23 cellular contexts compared by ENCODE assay signal in the genomic region with DNA sequence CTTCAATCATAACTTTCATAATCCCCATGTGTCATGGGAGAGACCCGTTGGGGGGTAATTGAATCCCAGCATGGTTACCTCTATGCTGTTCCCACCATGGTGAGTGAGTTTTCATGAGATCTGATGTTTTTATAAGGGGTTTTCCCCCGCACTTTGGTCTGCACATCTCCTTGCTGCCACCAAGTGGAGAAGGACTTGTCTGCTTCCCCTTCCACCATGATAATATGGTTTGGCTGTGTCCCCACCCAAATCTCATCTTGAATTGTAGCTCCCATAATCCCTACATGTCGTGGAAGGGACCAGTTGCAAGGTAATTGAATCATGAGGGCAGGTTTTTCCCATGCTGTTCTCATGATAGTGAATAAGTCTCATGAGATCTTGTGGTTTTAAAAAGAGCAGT.
"Had no signal": no experiment of that assay in that cellular context is flagged by ENCODE, and none has a peak within 500 bp of the region (broad histone marks: within the 10 kb centered on the region; RNA-seq: fewer than 3 reads in every experiment).

No MANE protein-coding gene starts in this region.

- H3K27me3 Mint-ChIP-seq: activated naive CD4-positive, alpha-beta T cell treated with anti-CD3 and anti-CD28 coated beads, Interleukin-2, amount 10 ng/mL, durations not matched to agents 7 days and 5 days; activated naive CD8-positive, alpha-beta T cell treated with anti-CD3 and anti-CD28 coated beads, Interleukin-2, amount 50 U/mL, for 24 hours; central memory CD8-positive, alpha-beta T cell had no signal

- H3K4me3 Mint-ChIP-seq: activated naive CD4-positive, alpha-beta T cell treated with anti-CD3 and anti-CD28 coated beads, Interleukin-2, amount 10 ng/mL, durations not matched to agents 7 days and 5 days; activated naive CD8-positive, alpha-beta T cell treated with anti-CD3 and anti-CD28 coated beads, Interleukin-2, amount 50 U/mL, for 24 hours; central memory CD8-positive, alpha-beta T cell; mesothelial cell of epicardium; nephron; stimulated activated effector memory CD8-positive, alpha-beta T cell treated with anti-CD3 and anti-CD28 coated beads, Interleukin-12 subunit alpha, Interleukin-12 subunit beta, amount 100 ng/mL, for 72 hours had no signal

- ATAC-seq: activated CD4-positive, CD25-positive, alpha-beta regulatory T cell treated with anti-CD3 and anti-CD28 coated beads, Interleukin-2, amount 50 U/mL, for 24 hours; activated naive CD8-positive, alpha-beta T cell treated with anti-CD3 and anti-CD28 coated beads, Interleukin-2, amount 50 U/mL, for 24 hours; sciatic nerve; stimulated activated effector memory CD8-positive, alpha-beta T cell treated with anti-CD3 and anti-CD28 coated beads, Interleukin-12 subunit alpha, Interleukin-12 subunit beta, amount 100 ng/mL, for 72 hours had no signal

- H3K4me1 ChIP-seq: colonic mucosa, upper lobe of left lung had no signal

- H3K27ac Mint-ChIP-seq: activated naive CD4-positive, alpha-beta T cell treated with anti-CD3 and anti-CD28 coated beads, Interleukin-2, amount 10 ng/mL, durations not matched to agents 7 days and 5 days; activated naive CD8-positive, alpha-beta T cell treated with anti-CD3 and anti-CD28 coated beads, Interleukin-2, amount 50 U/mL, for 24 hours; mesothelial cell of epicardium; nephron; stimulated activated effector memory CD8-positive, alpha-beta T cell treated with anti-CD3 and anti-CD28 coated beads, Interleukin-12 subunit alpha, Interleukin-12 subunit beta, amount 100 ng/mL, for 72 hours had no signal

- H3K36me3 Mint-ChIP-seq: activated naive CD4-positive, alpha-beta T cell treated with anti-CD3 and anti-CD28 coated beads, Interleukin-2, amount 10 ng/mL, durations not matched to agents 7 days and 5 days; stimulated activated effector memory CD8-positive, alpha-beta T cell treated with anti-CD3 and anti-CD28 coated beads, Interleukin-12 subunit alpha, Interleukin-12 subunit beta, amount 100 ng/mL, for 72 hours had no signal

- H3K4me1 Mint-ChIP-seq: activated naive CD4-positive, alpha-beta T cell treated with anti-CD3 and anti-CD28 coated beads, Interleukin-2, amount 10 ng/mL, durations not matched to agents 7 days and 5 days; activated naive CD8-positive, alpha-beta T cell treated with anti-CD3 and anti-CD28 coated beads, Interleukin-2, amount 50 U/mL, for 24 hours; central memory CD8-positive, alpha-beta T cell; mesothelial cell of epicardium; nephron; stimulated activated effector memory CD8-positive, alpha-beta T cell treated with anti-CD3 and anti-CD28 coated beads, Interleukin-12 subunit alpha, Interleukin-12 subunit beta, amount 100 ng/mL, for 72 hours had no signal

- H3K9me3 ChIP-seq: colonic mucosa, thoracic aorta, upper lobe of left lung had no signal

- H3K4me3 ChIP-seq: colonic mucosa, lung, smooth muscle cell, thoracic aorta, upper lobe of left lung had no signal

- H3K4me2 ChIP-seq: smooth muscle cell had no signal

- H3K36me3 ChIP-seq: colonic mucosa, thoracic aorta, upper lobe of left lung had no signal

- DNase-seq: activated CD4-positive, alpha-beta T cell treated with anti-CD3 and anti-CD28 coated beads, Interleukin-2, amount 50 U/mL, for 1 hour; activated CD8-positive, alpha-beta memory T cell treated with anti-CD3 and anti-CD28 coated beads for 24 hours; activated CD8-positive, alpha-beta memory T cell treated with anti-CD3 and anti-CD28 coated beads, Interleukin-2, amount 50 U/mL, for 48 hours; activated effector memory CD4-positive, alpha-beta T cell treated with Interleukin-2 at 50 U/mL for 16 hours; activated naive CD4-positive, alpha-beta T cell treated with anti-CD3 and anti-CD28 coated beads, Interleukin-2, amount 10 ng/mL, durations not matched to agents 7 days and 5 days; activated naive CD8-positive, alpha-beta T cell treated with anti-CD3 and anti-CD28 coated beads, Interleukin-2, amount 50 U/mL, for 24 hours; activated T-cell treated with anti-CD3 and anti-CD28 coated beads, Interleukin-2, amount 50 U/mL, for 48 hours; aorta; colonic mucosa; erythroblast; hypothalamus; stimulated activated CD4-positive, alpha-beta T cell treated with anti-CD3 and anti-CD28 coated beads, Interleukin-4, amount 100 ng/mL, for 24 hours; T1000; upper lobe of left lung had no signal

- H3K27ac ChIP-seq: colonic mucosa, thoracic aorta, upper lobe of left lung had no signal

- H3K27me3 ChIP-seq: colonic mucosa, upper lobe of left lung had no signal
